In genomic region chr2:24971300-24971549, GRCh38 we compare ENCODE assay signal across 1 cellular context.
TF ChIP-seq lines count a peak whose summit lies in the region.

No MANE protein-coding gene starts in this region.

TF ChIP-seq in GM12878, 131 proteins besides CTCF, POLR2A, EP300 and RAD21 (continued from another document):
- no peak for TF ChIP-seq SKIL (IDR thresholded peaks at IDR 0.05; ENCODE audit: low read depth, poor library complexity, severe bottlenecking)
- no peak for TF ChIP-seq RB1 (IDR thresholded peaks at IDR 0.05; ENCODE audit: borderline replicate concordance)
- peak; percentile 48; the same call in 1 of the 2 replicates for TF ChIP-seq MTA2 (IDR thresholded peaks at IDR 0.05; ENCODE audit: low read depth)
- TF ChIP-seq ZNF687 (IDR thresholded peaks at IDR 0.05): no peak
- TF ChIP-seq POLR2AphosphoS2 (IDR thresholded peaks at IDR 0.05; ENCODE audit: low read depth, low read length): 0 out of 2 replicates have a peak, but pooled peaks have one; percentile 13
- TF ChIP-seq KLF5 (IDR thresholded peaks at IDR 0.05; ENCODE audit: partially characterized antibody): no peak
- TF ChIP-seq ESRRA (IDR thresholded peaks at IDR 0.05; ENCODE audit: low read length): no peak
- TF ChIP-seq ZNF592 (IDR thresholded peaks at IDR 0.05): no peak
- peak; percentile 41; the same call in 1 of the 2 replicates for TF ChIP-seq FOXK2 (IDR thresholded peaks at IDR 0.05)
- TF ChIP-seq HCFC1 (IDR thresholded peaks at IDR 0.05; ENCODE audit: low read length): no peak
- TF ChIP-seq NBN (IDR thresholded peaks at IDR 0.05): no peak
- peak; percentile 28; the same call in 1 of the 2 replicates for TF ChIP-seq TBL1XR1 (IDR thresholded peaks at IDR 0.05; ENCODE audit: low read depth, low read length)
- TF ChIP-seq MEF2B (IDR thresholded peaks at IDR 0.05; ENCODE audit: partially characterized antibody, poor library complexity, severe bottlenecking): peak; percentile 14
- TF ChIP-seq IRF4 (IDR thresholded peaks at IDR 0.05; ENCODE audit: low read depth, low read length): no peak
- peak; percentile 7; the same call in 1 of the 2 replicates for TF ChIP-seq IKZF1 (conservative IDR thresholded peaks at IDR 0.05)
- TF ChIP-seq FOS (IDR thresholded peaks at IDR 0.05; ENCODE audit: borderline replicate concordance, extremely low read depth, insufficient read length): no peak
- TF ChIP-seq SUZ12 (IDR thresholded peaks at IDR 0.05; ENCODE audit: unreplicated experiment): no peak
- TF ChIP-seq STAT3 (IDR thresholded peaks at IDR 0.05; ENCODE audit: low read depth, low read length): no peak
- no peak for TF ChIP-seq CREM (IDR thresholded peaks at IDR 0.05; ENCODE audit: low read depth)
- TF ChIP-seq BCL11A (IDR thresholded peaks at IDR 0.05; ENCODE audit: low read depth, low read length): 0 out of 2 replicates have a peak, but pooled peaks have one; percentile 6
- TF ChIP-seq DPF2 (IDR thresholded peaks at IDR 0.05): no peak
